Comparison of ENCODE assay signal across 8 cellular contexts in the genomic region with DNA sequence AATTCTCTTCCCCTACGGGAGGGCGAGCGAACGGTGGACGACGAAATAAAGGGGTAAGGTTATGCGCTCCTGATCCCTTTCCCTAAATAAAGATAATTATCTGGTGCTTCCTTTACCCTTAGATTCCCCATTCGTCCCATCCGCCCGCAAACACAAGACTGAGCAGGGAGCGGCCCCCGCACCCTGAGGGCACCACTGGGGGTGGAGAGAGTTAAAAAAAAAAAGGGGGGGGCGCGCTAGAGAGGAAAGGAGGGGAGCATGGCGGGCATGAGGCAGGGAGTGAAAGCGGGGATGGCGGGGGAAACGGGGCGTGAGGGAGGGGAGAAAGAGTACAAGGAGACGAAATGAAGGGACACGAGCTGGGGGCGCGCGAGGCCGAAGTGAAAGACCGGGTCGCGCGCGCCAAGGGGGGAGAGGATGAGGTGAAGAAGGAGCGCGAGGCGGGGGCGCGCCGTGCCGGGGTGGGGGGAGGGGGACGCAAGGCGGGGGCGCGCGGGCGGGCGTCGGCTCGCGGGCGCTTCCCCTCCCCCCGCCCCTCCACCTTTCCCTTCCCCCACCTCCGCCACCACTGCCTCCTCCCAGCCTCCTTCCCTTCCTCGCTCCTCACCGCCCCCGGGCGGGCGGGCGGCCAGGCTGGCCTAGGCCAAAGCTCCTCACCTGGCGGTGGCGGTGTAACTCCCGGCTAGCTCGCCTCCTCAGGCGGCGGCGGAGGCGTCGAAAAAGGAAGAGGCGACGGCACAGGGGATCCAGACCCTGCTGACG. TPM values are rescaled to one million over a fixed set of nuclear protein-coding genes. Genes with fewer than 3 reads are reported as not detected.
DNase-seq lines count a peak whose midpoint lies in the region; ATAC-seq and TF ChIP-seq lines count a peak whose summit lies in the region.

No MANE protein-coding gene starts in this region.

- no peaks in the 10 kb centered on the region for H3K36me3 ChIP-seq in A673 (ENCODE audit: insufficient read depth, low read length, poor library complexity, severe bottlenecking)
- H3K36me3 ChIP-seq in neural cell (ENCODE audit: insufficient read depth, low read length), result no peaks in the 10 kb centered on the region
- H3K36me3 ChIP-seq in transverse colon, result no peaks in the 10 kb centered on the region

- in situ Hi-C loops in transverse colon (cut with MboI; ENCODE audit: low pct_ligation_motif_present in 1 of 4, low pct_unique_long_range_greater_than_20kb in 1 of 4, low sequenced_read_pairs in 3 of 4), result loop anchor here in 1 of 4 donors (25.0 kb wide), 1 partner anchor 110 kb away; no protein-coding TSS in a partner anchor

- peak overlapping the region; percentile 93 for H3K9ac ChIP-seq in neural cell (ENCODE audit: low read length)

- CTCF ChIA-PET in A673 (lab: Charles Lee), result interaction anchor here (0.5 to 0.9 kb wide), 3 partner anchors 25 to 107 kb away, joined by 3 to 5 read pairs (median 4); a partner anchor contains a TSS

- peak overlapping the region; percentile 31 for H2AFZ ChIP-seq in neural cell (ENCODE audit: low read depth, low read length)

- TF ChIP-seq RAD21 in neural cell (conservative IDR thresholded peaks at IDR 0.05), result no peak

- POLR2A ChIA-PET in A673 (lab: Charles Lee; ENCODE audit: low non-redundant PET), result interaction anchor here (0.6 kb wide), 1 partner anchor 44 kb away, joined by 6 read pairs; no protein-coding TSS in a partner anchor

- H3K9me3 ChIP-seq in A673 (ENCODE audit: low read depth, low read length, poor library complexity, severe bottlenecking) (no peaks in the 10 kb centered on the region), neural cell (ENCODE audit: low read length) (no peaks in the 10 kb centered on the region), transverse colon (no peaks in the 10 kb centered on the region)

- H3K4me1 ChIP-seq in A673 (ENCODE audit: insufficient read depth, low read length, poor library complexity, severe bottlenecking) (peaks cover 27% of the 10 kb centered on the region), transverse colon (peaks cover 11 to 45% (median 30%) of the 10 kb centered on the region in 4 donors)

- peak overlapping the region; percentile 77 for H3K27ac ChIP-seq in A673 (ENCODE audit: low read depth, low read length, poor library complexity, severe bottlenecking)
- peak overlapping the region; percentile 93 for H3K27ac ChIP-seq in neural cell (ENCODE audit: low read length)
- peak overlapping the region; percentile 95 to 99 (median 96) for H3K27ac ChIP-seq in transverse colon

- H3K27me3 ChIP-seq in A673 (replicated peaks; ENCODE audit: insufficient read depth, low read depth, low read length, poor library complexity), result no peaks in the 10 kb centered on the region
- no peaks in the 10 kb centered on the region for H3K27me3 ChIP-seq in neural cell (ENCODE audit: insufficient read depth, low read depth, low read length)
- no peaks in the 10 kb centered on the region for H3K27me3 ChIP-seq in transverse colon

- peaks cover 20% of the 10 kb centered on the region for H4K20me1 ChIP-seq in neural cell (ENCODE audit: insufficient read depth)

- H3K79me2 ChIP-seq in neural cell (replicated peaks; ENCODE audit: insufficient read depth, low read length), result peaks cover 49% of the 10 kb centered on the region

- intact Hi-C loops in A673 (cut with micrococcal nuclease; ENCODE audit: unreplicated experiment) (loop anchor here (5.0 kb wide), 1 partner anchor 100 kb away; no protein-coding TSS in a partner anchor), transverse colon (cut with DNase I; ENCODE audit: low total_unique reads) (no loop called here)

- H3K9me2 ChIP-seq in neural cell (ENCODE audit: insufficient read depth, low read length), result no peaks in the 10 kb centered on the region

- TF ChIP-seq CTCF in A673 (conservative IDR thresholded peaks at IDR 0.05; ENCODE audit: low read depth, low read length) (0 out of 2 replicates have a peak, but pooled peaks have one; percentile 24), GM12874 (IDR thresholded peaks at IDR 0.05; ENCODE audit: insufficient read depth, low read depth, low read length) (peak; percentile 37), neural cell (IDR thresholded peaks at IDR 0.05; ENCODE audit: poor library complexity, severe bottlenecking) (no peak), transverse colon (IDR thresholded peaks at IDR 0.05) (peak in 1 of 5 experiments; percentile 21)

- WGBS in transverse colon (ENCODE audit: low coverage in 1 of 2), 2 donors, result 0 to 1% methylated on average over 1 to 49 of the region's 68 CpGs

- DNase-seq in A673 (ENCODE audit: low spot score) (peak; percentile 78), NCI-H146 (lab: John Stamatoyannopoulos, UW) (peak; percentile 79), transverse colon (no peak)
- peak; percentile 46 for DNase-seq in activated CD4-positive, alpha-beta T cell treated with anti-CD3 and anti-CD28 coated beads, Interleukin-2, amount 50 U/mL, for 1 hour

- H3K4me2 ChIP-seq in neural cell (ENCODE audit: low read length), result peak overlapping the region; percentile 92

- H3K4me3 ChIP-seq in A673 (ENCODE audit: low read depth, low read length, poor library complexity, severe bottlenecking) (peak overlapping the region; percentile 75), neural cell (ENCODE audit: low read length) (peak overlapping the region; percentile 83), transverse colon (peak overlapping the region; percentile 86 to 97 (median 90))

- TF ChIP-seq POLR2A in transverse colon (IDR thresholded peaks at IDR 0.05), result no peak

- peaks cover 4% of the 10 kb centered on the region for H3F3A ChIP-seq in neural cell (ENCODE audit: insufficient read depth, low read length, poor library complexity, severe bottlenecking)

- no TSS peak for BruUV-seq in A673 (replicated peaks; lab: Mats Ljungman, UMichigan)

- TF ChIP-seq EP300 in neural cell (conservative IDR thresholded peaks at IDR 0.05; ENCODE audit: poor library complexity, severe bottlenecking) (no peak), transverse colon (IDR thresholded peaks at IDR 0.05; ENCODE audit: low read depth) (no peak)

- peak; percentile 31 for ATAC-seq in HG02642 (IDR thresholded peaks at IDR 0.05; ENCODE audit: poor library complexity, unreplicated experiment)
- peak; percentile 56 for ATAC-seq in esophagus mucosa

TF ChIP-seq in neural cell, 6 proteins besides CTCF, POLR2A, EP300 and RAD21:
- TF ChIP-seq, protein P1, sequence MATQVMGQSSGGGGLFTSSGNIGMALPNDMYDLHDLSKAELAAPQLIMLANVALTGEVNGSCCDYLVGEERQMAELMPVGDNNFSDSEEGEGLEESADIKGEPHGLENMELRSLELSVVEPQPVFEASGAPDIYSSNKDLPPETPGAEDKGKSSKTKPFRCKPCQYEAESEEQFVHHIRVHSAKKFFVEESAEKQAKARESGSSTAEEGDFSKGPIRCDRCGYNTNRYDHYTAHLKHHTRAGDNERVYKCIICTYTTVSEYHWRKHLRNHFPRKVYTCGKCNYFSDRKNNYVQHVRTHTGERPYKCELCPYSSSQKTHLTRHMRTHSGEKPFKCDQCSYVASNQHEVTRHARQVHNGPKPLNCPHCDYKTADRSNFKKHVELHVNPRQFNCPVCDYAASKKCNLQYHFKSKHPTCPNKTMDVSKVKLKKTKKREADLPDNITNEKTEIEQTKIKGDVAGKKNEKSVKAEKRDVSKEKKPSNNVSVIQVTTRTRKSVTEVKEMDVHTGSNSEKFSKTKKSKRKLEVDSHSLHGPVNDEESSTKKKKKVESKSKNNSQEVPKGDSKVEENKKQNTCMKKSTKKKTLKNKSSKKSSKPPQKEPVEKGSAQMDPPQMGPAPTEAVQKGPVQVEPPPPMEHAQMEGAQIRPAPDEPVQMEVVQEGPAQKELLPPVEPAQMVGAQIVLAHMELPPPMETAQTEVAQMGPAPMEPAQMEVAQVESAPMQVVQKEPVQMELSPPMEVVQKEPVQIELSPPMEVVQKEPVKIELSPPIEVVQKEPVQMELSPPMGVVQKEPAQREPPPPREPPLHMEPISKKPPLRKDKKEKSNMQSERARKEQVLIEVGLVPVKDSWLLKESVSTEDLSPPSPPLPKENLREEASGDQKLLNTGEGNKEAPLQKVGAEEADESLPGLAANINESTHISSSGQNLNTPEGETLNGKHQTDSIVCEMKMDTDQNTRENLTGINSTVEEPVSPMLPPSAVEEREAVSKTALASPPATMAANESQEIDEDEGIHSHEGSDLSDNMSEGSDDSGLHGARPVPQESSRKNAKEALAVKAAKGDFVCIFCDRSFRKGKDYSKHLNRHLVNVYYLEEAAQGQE (IDR thresholded peaks at IDR 0.05; ENCODE audit: borderline replicate concordance), result peak; percentile 3
- TF ChIP-seq POLR2AphosphoS5 (IDR thresholded peaks at IDR 0.05), result no peak
- peak; percentile 1 for TF ChIP-seq MXI1 (conservative IDR thresholded peaks at IDR 0.05; ENCODE audit: poor library complexity, severe bottlenecking)
- no peak for TF ChIP-seq EZH2 (IDR thresholded peaks at IDR 0.05; ENCODE audit: borderline replicate concordance, insufficient read depth, low read length, poor library complexity, severe bottlenecking)
- TF ChIP-seq TAF1 (IDR thresholded peaks at IDR 0.05; ENCODE audit: low read depth), result peak; percentile 11
- TF ChIP-seq SMC3 (conservative IDR thresholded peaks at IDR 0.05; ENCODE audit: poor library complexity), result no peak

RNA-seq across cellular contexts. Expression of a gene that starts 0.5 kb away (rescaled TPM):
- total RNA-seq in A673 (2021), result 58.8 and 67.3 TPM in 2 replicates
- 17.9 TPM for total RNA-seq in esophagus mucosa
- 12.0 and 12.8 TPM in 2 replicates for polyA plus RNA-seq in neural cell
- 19.0 and 27.2 TPM in 2 replicates for polyA minus RNA-seq in neural cell
- 10 to 100 TPM; 16.7 to 28.1 (median 20.2) TPM for total RNA-seq in transverse colon

RNA-seq across cellular contexts. Expression of a gene that starts 24.3 kb away (rescaled TPM):
- total RNA-seq in A673 (2021), result 61.5 and 66.6 TPM in 2 replicates
- total RNA-seq in esophagus mucosa, result 12.1 TPM
- polyA plus RNA-seq in neural cell, result 25.3 and 30.9 TPM in 2 replicates
- 28.0 and 28.7 TPM in 2 replicates for polyA minus RNA-seq in neural cell
- total RNA-seq in transverse colon, result 100 to 1,000 TPM in 1 of 4 donors, 10 to 100 TPM in 3; 42.3 to 121 (median 50.3) TPM

RNA-seq across cellular contexts. Expression of a gene that starts 36.2 kb away (rescaled TPM):
- total RNA-seq in A673 (2021), result 37.8 and 40.8 TPM in 2 replicates
- total RNA-seq in esophagus mucosa, result 13.3 TPM
- 12.1 and 14.0 TPM in 2 replicates for polyA plus RNA-seq in neural cell
- 5.4 and 6.1 TPM in 2 replicates for polyA minus RNA-seq in neural cell
- total RNA-seq in transverse colon, result 10 to 100 TPM; 13.3 to 32.5 (median 21.4) TPM

RNA-seq across cellular contexts. Expression of a gene that starts 41.1 kb away (rescaled TPM):
- total RNA-seq in A673 (2021) (90.7 and 97.3 TPM in 2 replicates), esophagus mucosa (42.3 TPM), transverse colon (10 to 100 TPM; 19.9 to 80.0 (median 47.1) TPM)
- polyA plus RNA-seq in neural cell, result 35.2 and 39.9 TPM in 2 replicates
- 26.3 and 27.0 TPM in 2 replicates for polyA minus RNA-seq in neural cell

RNA-seq across cellular contexts. Expression of a gene that starts 45.4 kb away (rescaled TPM):
- total RNA-seq in A673 (2021) (8.7 and 14.4 TPM in 2 replicates), esophagus mucosa (7.6 TPM), transverse colon (10 to 100 TPM in 2 of 4 donors, 1 to 10 TPM in 2; 2.2 to 18.7 (median 11.6) TPM)
- 12.4 and 18.0 TPM in 2 replicates for polyA plus RNA-seq in neural cell
- polyA minus RNA-seq in neural cell, result 10.0 and 10.2 TPM in 2 replicates
